Comparison of ENCODE assay signal across 8 cellular contexts in genomic region chr16:56944954-56945839, GRCh38. TPM values are rescaled to one million over a fixed set of nuclear protein-coding genes. Genes with fewer than 3 reads are reported as not detected.
DNase-seq lines count a peak whose midpoint lies in the region; ATAC-seq, FAIRE-seq and TF ChIP-seq lines count a peak whose summit lies in the region.

No MANE protein-coding gene starts in this region.

- intact Hi-C loops in posterior vena cava (cut with DNase I), result no loop called here

- no peaks in the 10 kb centered on the region for H3K9me3 Mint-ChIP-seq in astrocyte (ENCODE audit: unreplicated experiment)
- H3K9me3 Mint-ChIP-seq in stimulated activated memory B cell treated with anti-CD40 and anti-IgM and Interleukin-4, amounts not matched to agents 10 μg/mL and 1 μg/mL and 100 μg/mL, for 72 hours, result no peaks in the 10 kb centered on the region

- H3K36me3 ChIP-seq in astrocyte (ENCODE audit: insufficient read depth, low read length), result peaks cover 52% of the 10 kb centered on the region

- no peak for FAIRE-seq in astrocyte (lab: Jason Lieb, UNC)

- peak; percentile 50 for ATAC-seq in HG03520 (IDR thresholded peaks at IDR 0.05; ENCODE audit: unreplicated experiment)
- peak; percentile 59 for ATAC-seq in stimulated activated memory B cell treated with anti-CD40 and anti-IgM and Interleukin-4, amounts not matched to agents 10 μg/mL and 1 μg/mL and 100 μg/mL, for 72 hours

- H2AFZ ChIP-seq in astrocyte (ENCODE audit: low read depth, low read length), result no peak overlapping the region

- H3K27me3 ChIP-seq in astrocyte (ENCODE audit: insufficient read depth, low read length), result no peaks in the 10 kb centered on the region

- no peaks in the 10 kb centered on the region for H3K9me3 ChIP-seq in astrocyte (ENCODE audit: insufficient read depth, low read depth, low read length)

- no peak for TF ChIP-seq CTCF in astrocyte (IDR thresholded peaks at IDR 0.05; ENCODE audit: insufficient read depth, low read depth, low read length)

- H3K9ac ChIP-seq in astrocyte (ENCODE audit: low read length), result no peak overlapping the region

- peaks cover 6% of the 10 kb centered on the region for H3K79me2 ChIP-seq in astrocyte (ENCODE audit: insufficient read depth, low read length)

- peaks cover 73% of the 10 kb centered on the region for H4K20me1 ChIP-seq in astrocyte (ENCODE audit: insufficient read depth, low read length)

- peak; percentile 52 for DNase-seq in activated CD4-positive, alpha-beta T cell treated with anti-CD3 and anti-CD28 coated beads for 48 hours
- DNase-seq in activated CD4-positive, alpha-beta T cell treated with anti-CD3 and anti-CD28 coated beads, Interleukin-2, amount 50 U/mL, for 4 hours, result no peak
- DNase-seq in astrocyte (ENCODE audit: low read depth) (no peak), COR-L47 (lab: John Stamatoyannopoulos, UW) (no peak), DMS114 treated with DMSO at 0.1 percent for 48 hours (lab: John Stamatoyannopoulos, UW; ENCODE audit: unreplicated experiment) (no peak), posterior vena cava (ENCODE audit: low spot score) (no peak)

- no peak overlapping the region for H3K4me2 ChIP-seq in astrocyte (ENCODE audit: low read length)

- peak overlapping the region; percentile 10 for H3K27ac ChIP-seq in astrocyte (ENCODE audit: low read depth, low read length)

- H3K27me3 Mint-ChIP-seq in astrocyte (ENCODE audit: low read depth, unreplicated experiment), result no peaks in the 10 kb centered on the region
- no peaks in the 10 kb centered on the region for H3K27me3 Mint-ChIP-seq in stimulated activated memory B cell treated with anti-CD40 and anti-IgM and Interleukin-4, amounts not matched to agents 10 μg/mL and 1 μg/mL and 100 μg/mL, for 72 hours

- peaks cover 19% of the 10 kb centered on the region for H3K36me3 Mint-ChIP-seq in astrocyte (ENCODE audit: low read depth, unreplicated experiment)
- H3K36me3 Mint-ChIP-seq in stimulated activated memory B cell treated with anti-CD40 and anti-IgM and Interleukin-4, amounts not matched to agents 10 μg/mL and 1 μg/mL and 100 μg/mL, for 72 hours, result peaks cover 41% of the 10 kb centered on the region

- no peak overlapping the region for H3K4me3 Mint-ChIP-seq in astrocyte (ENCODE audit: unreplicated experiment)
- H3K4me3 Mint-ChIP-seq in stimulated activated memory B cell treated with anti-CD40 and anti-IgM and Interleukin-4, amounts not matched to agents 10 μg/mL and 1 μg/mL and 100 μg/mL, for 72 hours, result peak overlapping the region; percentile 26

- H3K4me1 ChIP-seq in astrocyte (ENCODE audit: insufficient read depth, low read length), result peaks cover 9% of the 10 kb centered on the region

- H3K27ac Mint-ChIP-seq in astrocyte (ENCODE audit: unreplicated experiment), result peak overlapping the region; percentile 66
- peak overlapping the region; percentile 96 for H3K27ac Mint-ChIP-seq in stimulated activated memory B cell treated with anti-CD40 and anti-IgM and Interleukin-4, amounts not matched to agents 10 μg/mL and 1 μg/mL and 100 μg/mL, for 72 hours

- peaks cover 26% of the 10 kb centered on the region for H3K4me1 Mint-ChIP-seq in astrocyte (ENCODE audit: low read depth, unreplicated experiment)
- peaks cover 76% of the 10 kb centered on the region for H3K4me1 Mint-ChIP-seq in stimulated activated memory B cell treated with anti-CD40 and anti-IgM and Interleukin-4, amounts not matched to agents 10 μg/mL and 1 μg/mL and 100 μg/mL, for 72 hours

- H3K4me3 ChIP-seq in astrocyte (ENCODE audit: insufficient read depth, low read depth, low read length), result no peak overlapping the region

RNA-seq across cellular contexts. Expression of gene HERPUD1, which starts 13.3 kb away (rescaled TPM):
- total RNA-seq in astrocyte (234 and 252 TPM in 2 replicates), posterior vena cava (100 to 1,000 TPM in 1 of 2 donors, 10 to 100 TPM in 1; 99.7 to 106 TPM)

RNA-seq across cellular contexts. Expression of gene CETP, which starts 16.6 kb away (rescaled TPM):
- total RNA-seq in astrocyte, result 0.17 TPM in 1 of 2 replicates, not detected in the other
- under 1 TPM in 1 of 2 donors, not detected in 1; 0.60 TPM for total RNA-seq in posterior vena cava

RNA-seq across cellular contexts. Expression of gene NLRC5, which starts 44.2 kb away (rescaled TPM):
- 29.9 and 33.1 TPM in 2 replicates for total RNA-seq in astrocyte
- total RNA-seq in posterior vena cava, result 10 to 100 TPM; 37.8 to 53.2 TPM
